Comparison of ENCODE assay signal across 8 cellular contexts in the genomic region with DNA sequence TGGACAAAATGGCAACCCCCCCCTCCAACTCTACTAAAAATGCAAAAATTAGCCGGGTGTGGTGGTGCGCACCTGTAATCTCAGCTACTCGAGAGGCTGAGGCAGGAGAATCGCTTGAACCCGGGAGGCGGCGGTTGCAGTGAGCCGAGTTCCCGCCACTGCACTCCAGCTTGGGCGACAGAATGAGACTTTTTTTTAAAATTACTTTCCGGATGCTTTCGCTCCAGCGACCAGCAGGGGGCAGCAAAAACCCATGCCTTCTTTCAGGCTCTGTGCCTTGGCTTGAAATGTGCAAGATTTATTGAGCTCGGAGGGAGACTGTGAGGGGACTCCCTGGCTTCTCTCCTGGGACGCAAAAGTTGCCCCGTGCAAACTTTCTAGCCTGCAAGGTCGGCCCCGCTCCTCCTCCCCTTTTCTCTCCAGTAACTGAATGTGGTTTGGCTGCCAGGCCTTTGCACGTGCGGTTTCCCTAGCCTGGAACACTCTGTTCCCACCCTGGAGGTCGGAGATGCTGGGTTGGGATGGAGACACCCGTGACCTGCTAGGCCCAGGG.
DNase-seq lines count a peak whose midpoint lies in the region; ATAC-seq and TF ChIP-seq lines count a peak whose summit lies in the region.

No MANE protein-coding gene starts in this region.

- peaks cover 2% of the 10 kb centered on the region in 2 experiments; a peak in 2 of 4 replicates for H3K4me1 Mint-ChIP-seq in H9
- peaks cover 0 to 5% (median 2%) of the 10 kb centered on the region in 7 donors for H3K4me1 Mint-ChIP-seq in naive thymus-derived CD4-positive, alpha-beta T cell

- no peak overlapping the region for H3K27ac ChIP-seq in H9 (ENCODE audit: insufficient read length, low read depth, low read length)
- H3K27ac ChIP-seq in naive thymus-derived CD4-positive, alpha-beta T cell (ENCODE audit: low read depth, low read length), result no peak overlapping the region

- no peak overlapping the region for H3T11ph ChIP-seq in H9 (ENCODE audit: low read length)

- no peak overlapping the region for H2BK15ac ChIP-seq in H9 (ENCODE audit: low read depth, low read length)

- H3K4me3 ChIP-seq in BE2C (ENCODE audit: low read depth, low read length), result no peak overlapping the region
- H3K4me3 ChIP-seq in naive thymus-derived CD4-positive, alpha-beta T cell (ENCODE audit: low read length), result no peak overlapping the region

- WGBS in H9 (ENCODE audit: extremely low coverage, insufficient read length, low lambda C conversion rate), result no CpG with 5 or more reads among the region's 22 CpGs

- H2BK120ac ChIP-seq in H9 (ENCODE audit: low read depth, low read length, poor library complexity, severe bottlenecking), result no peak overlapping the region

- intact Hi-C loops in naive thymus-derived CD4-positive, alpha-beta T cell (cut with micrococcal nuclease), result loop anchor here in 1 of 2 donors (1.0 to 2.0 kb wide), 3 partner anchors 22 to 180 kb away; no protein-coding TSS in a partner anchor

- peaks cover 6% of the 10 kb centered on the region; the same call in 1 of the 2 replicates for H3K9me3 ChIP-seq in BE2C
- no peaks in the 10 kb centered on the region for H3K9me3 ChIP-seq in H9 (ENCODE audit: control insufficient read depth, low read depth, low read length)
- peaks cover 0 to 7% (median 0%) of the 10 kb centered on the region in 3 experiments for H3K9me3 ChIP-seq in naive thymus-derived CD4-positive, alpha-beta T cell (ENCODE audit: control insufficient read depth in 2 of 3, low read length in 3 of 3)

- no peaks in the 10 kb centered on the region for H3K79me1 ChIP-seq in H9 (ENCODE audit: insufficient read depth, low read depth, low read length, poor library complexity, severe bottlenecking)

- POLR2A ChIA-PET in naive thymus-derived CD4-positive, alpha-beta T cell (lab: Charles Lee), result interaction anchor here (0.7 kb wide), 1 partner anchor 70 kb away, joined by 6 read pairs; no protein-coding TSS in a partner anchor

- no peak overlapping the region for H2BK5ac ChIP-seq in H9 (ENCODE audit: insufficient read length, low read length)

- H3K23ac ChIP-seq in H9 (ENCODE audit: insufficient read length, low read depth, low read length), result no peak overlapping the region

- H3K9ac ChIP-seq in H9 (ENCODE audit: extremely low read depth, insufficient read length, low read length), result no peak overlapping the region

- H4K91ac ChIP-seq in H9 (ENCODE audit: insufficient read length, low read depth, low read length), result no peak overlapping the region

- no peak overlapping the region for H3K56ac ChIP-seq in H9 (ENCODE audit: insufficient read length, low read depth, low read length)

- no peak overlapping the region for H3K14ac ChIP-seq in H9 (ENCODE audit: insufficient read depth, low read length)

- H3K18ac ChIP-seq in H9 (ENCODE audit: insufficient read length, low read depth, low read length), result no peak overlapping the region

- no peak overlapping the region for H2AFZ ChIP-seq in H9 (ENCODE audit: low read length)

- no peak overlapping the region for H2AK5ac ChIP-seq in H9 (ENCODE audit: insufficient read length, low read length)

- no peak overlapping the region for H4K8ac ChIP-seq in H9 (replicated peaks; ENCODE audit: insufficient read length, low read depth, low read length)

- H2BK20ac ChIP-seq in H9 (ENCODE audit: low read depth, low read length, poor library complexity, severe bottlenecking), result no peak overlapping the region

- H4K5ac ChIP-seq in H9 (ENCODE audit: insufficient read length, low read depth, low read length), result no peak overlapping the region

- no peaks in the 10 kb centered on the region for H3K79me2 ChIP-seq in H9 (ENCODE audit: insufficient read depth, low read length)

- H3K27ac Mint-ChIP-seq in H9, result peak overlapping the region in 1 of 3 experiments; percentile 80; a peak in 1 of 7 replicates
- H3K27ac Mint-ChIP-seq in naive thymus-derived CD4-positive, alpha-beta T cell, result no peak overlapping the region

- no peak overlapping the region for H2BK12ac ChIP-seq in H9 (ENCODE audit: insufficient read length, low read depth, low read length)

- DNase-seq in BE2C, result peak; percentile 76
- peak; percentile 76 for DNase-seq in H9
- peak; percentile 49 for DNase-seq in NOMO-1 treated with dmso at 0.1 percent for 144 hours (lab: John Stamatoyannopoulos, UW; ENCODE audit: unreplicated experiment)
- peak; percentile 94 for DNase-seq in activated CD8-positive, alpha-beta memory T cell treated with anti-CD3 and anti-CD28 coated beads, Interleukin-2, amount 50 U/mL, for 48 hours
- peak; percentile 57 to 80 (median 74) for DNase-seq in naive thymus-derived CD4-positive, alpha-beta T cell
- peak; percentile 38 to 49 for DNase-seq in stimulated activated CD8-positive, alpha-beta memory T cell treated with anti-CD3 and anti-CD28 coated beads, Interleukin-7, amount 100 ng/mL, for 48 hours (ENCODE audit: extremely low read depth in 1 of 2, low read depth in 1 of 2)

- peaks cover 3% of the 10 kb centered on the region for H4K20me1 ChIP-seq in H9 (ENCODE audit: control insufficient read depth, insufficient read depth, insufficient read length)

- CTCF ChIA-PET in naive thymus-derived CD4-positive, alpha-beta T cell (lab: Charles Lee), result interaction anchor here (0.6 to 1.8 kb wide), 10 partner anchors 11 to 961 kb away, joined by 3 to 6 read pairs (median 4); a partner anchor contains a TSS

- H3K27me3 Mint-ChIP-seq in H9 (ENCODE audit: low read depth), result peaks cover 47% of the 10 kb centered on the region
- H3K27me3 Mint-ChIP-seq in naive thymus-derived CD4-positive, alpha-beta T cell, result peaks cover 5 to 26% (median 20%) of the 10 kb centered on the region in 5 donors

- H3K4me2 ChIP-seq in H9 (ENCODE audit: insufficient read depth, insufficient read length, low read length), result no peak overlapping the region

- H3K23me2 ChIP-seq in H9 (ENCODE audit: insufficient read length, low read depth, low read length, poor library complexity, severe bottlenecking), result no peaks in the 10 kb centered on the region

- peak; percentile 86 for TF ChIP-seq CTCF in BE2C (IDR thresholded peaks at IDR 0.05; ENCODE audit: low read depth, low read length)
- TF ChIP-seq CTCF in H9 (conservative IDR thresholded peaks at IDR 0.05), result peak; percentile 86

- H3K36me3 Mint-ChIP-seq in H9 (ENCODE audit: insufficient read depth in 1 of 3, low read depth in 3 of 3), result peaks cover 0 to 3% (median 0%) of the 10 kb centered on the region in 3 experiments; a peak in 1 of 7 replicates
- H3K36me3 Mint-ChIP-seq in naive thymus-derived CD4-positive, alpha-beta T cell, result peaks cover 0 to 8% (median 0%) of the 10 kb centered on the region in 5 donors

- peak; percentile 52 for ATAC-seq in esophagus mucosa
- ATAC-seq in naive thymus-derived CD4-positive, alpha-beta T cell, result peak; percentile 76
- no peak for ATAC-seq in HG03469 (IDR thresholded peaks at IDR 0.05; ENCODE audit: unreplicated experiment)

- peaks cover 9 to 11% of the 10 kb centered on the region in 2 experiments for H3K9me3 Mint-ChIP-seq in H9
- H3K9me3 Mint-ChIP-seq in naive thymus-derived CD4-positive, alpha-beta T cell, result peaks cover 0 to 12% (median 4%) of the 10 kb centered on the region in 11 donors

- no peaks in the 10 kb centered on the region for H3K4me1 ChIP-seq in BE2C
- H3K4me1 ChIP-seq in H9 (ENCODE audit: insufficient read depth, low read length), result no peaks in the 10 kb centered on the region
- H3K4me1 ChIP-seq in naive thymus-derived CD4-positive, alpha-beta T cell (ENCODE audit: control insufficient read depth in 2 of 2, insufficient read depth in 2 of 2, low read length in 2 of 2), result no peaks in the 10 kb centered on the region

- no peak overlapping the region for H3K4ac ChIP-seq in H9 (ENCODE audit: low read depth, low read length)

- peaks cover 6% of the 10 kb centered on the region for H3K27me3 ChIP-seq in BE2C
- no peaks in the 10 kb centered on the region; the same call in 1 of the 2 replicates for H3K27me3 ChIP-seq in H9 (ENCODE audit: insufficient read depth, low read length)
- H3K27me3 ChIP-seq in naive thymus-derived CD4-positive, alpha-beta T cell (ENCODE audit: control insufficient read depth in 2 of 2, insufficient read depth in 2 of 2, low read length in 2 of 2), result no peaks in the 10 kb centered on the region

- H3K36me3 ChIP-seq in BE2C, result no peaks in the 10 kb centered on the region
- H3K36me3 ChIP-seq in naive thymus-derived CD4-positive, alpha-beta T cell (ENCODE audit: control insufficient read depth in 2 of 3, insufficient read depth in 3 of 3, low read length in 3 of 3), result no peaks in the 10 kb centered on the region

- H3K4me3 Mint-ChIP-seq in H9, result 0 out of 5 replicates have a peak overlapping the region, but pooled peaks of 1 of the 2 experiments have one; percentile 12
- H3K4me3 Mint-ChIP-seq in naive thymus-derived CD4-positive, alpha-beta T cell, result peak overlapping the region in 1 of 10 donors; percentile 13

Comparison
In these comparisons a context has a peak if more than half of its experiments do, and no peak if none do; other contexts are left out.
1. DNase-seq: peak in every context shown above with its lines; median percentile 94 in activated CD8-positive, alpha-beta memory T cell treated with anti-CD3 and anti-CD28 coated beads, Interleukin-2, amount 50 U/mL, for 48 hours; 76 in BE2C; 76 in H9; 74 in naive thymus-derived CD4-positive, alpha-beta T cell; 49 in NOMO-1 treated with dmso at 0.1 percent for 144 hours; 44 in stimulated activated CD8-positive, alpha-beta memory T cell treated with anti-CD3 and anti-CD28 coated beads, Interleukin-7, amount 100 ng/mL, for 48 hours.